ENCODE assay signal across 15 cellular contexts in genomic region chr22:38751066-38751421, GRCh38. TPM values are rescaled to one million over a fixed set of nuclear protein-coding genes. Genes with fewer than 3 reads are reported as not detected.
A peak's percentile ranks its signal among the peaks of the same experiment; 100 is the strongest.
DNase-seq lines count a peak whose midpoint lies in the region; ATAC-seq and TF ChIP-seq lines count a peak whose summit lies in the region.
"Had no signal": no experiment of that assay in that cellular context is flagged by ENCODE, and none has a peak within 500 bp of the region (broad histone marks: within the 10 kb centered on the region; RNA-seq: fewer than 3 reads in every experiment).

No MANE protein-coding gene starts in this region.

- POLR2A ChIA-PET in activated B cell treated with CpG ODN at 0.5 μM for 24 hours (lab: Charles Lee), result interaction anchor here (0.8 to 5.7 kb wide), 7 partner anchors 9 to 1293 kb away, joined by 3 to 37 read pairs (median 11); partner anchors contain the start of genes GTPBP1, RPL3 and TOMM22

- TF ChIP-seq POLR2A in esophagus squamous epithelium (IDR thresholded peaks at IDR 0.05), result no peak

- H3K36me3 ChIP-seq in esophagus squamous epithelium, result peaks cover 39 to 77% (median 53%) of the 10 kb centered on the region in 3 donors

- H3K9me3 Mint-ChIP-seq in activated CD4-positive, alpha-beta T cell treated with anti-CD3 and anti-CD28 coated beads, Interleukin-2, amount 10 ng/mL, durations not matched to agents 24 days and 14 days, result no peaks in the 10 kb centered on the region
- H3K9me3 Mint-ChIP-seq in activated B cell treated with CpG ODN at 0.5 μM for 24 hours, result no peaks in the 10 kb centered on the region
- H3K9me3 Mint-ChIP-seq in stimulated activated memory B cell treated with anti-CD40 and anti-IgM and Interleukin-4, amounts not matched to agents 10 μg/mL and 1 μg/mL and 100 μg/mL, for 72 hours, result no peaks in the 10 kb centered on the region
- H3K9me3 Mint-ChIP-seq: nephron progenitor cell had no signal

- peaks cover 45% of the 10 kb centered on the region for H3K4me1 Mint-ChIP-seq in activated CD4-positive, alpha-beta T cell treated with anti-CD3 and anti-CD28 coated beads, Interleukin-2, amount 10 ng/mL, durations not matched to agents 24 days and 14 days
- H3K4me1 Mint-ChIP-seq in activated B cell treated with CpG ODN at 0.5 μM for 24 hours, result peaks cover 53% of the 10 kb centered on the region
- H3K4me1 Mint-ChIP-seq in stimulated activated memory B cell treated with anti-CD40 and anti-IgM and Interleukin-4, amounts not matched to agents 10 μg/mL and 1 μg/mL and 100 μg/mL, for 72 hours, result peaks cover 63% of the 10 kb centered on the region

- peaks cover 43 to 81% (median 52%) of the 10 kb centered on the region in 3 donors for H3K4me1 ChIP-seq in esophagus squamous epithelium

- H3K27ac ChIP-seq in esophagus squamous epithelium, result peak overlapping the region; percentile 43 to 100 (median 69)
- H3K27ac ChIP-seq: A549, SK-N-MC had no signal

- H3K4me3 Mint-ChIP-seq in activated CD4-positive, alpha-beta T cell treated with anti-CD3 and anti-CD28 coated beads, Interleukin-2, amount 10 ng/mL, durations not matched to agents 24 days and 14 days, result peak overlapping the region; percentile 95
- peak overlapping the region; percentile 82 for H3K4me3 Mint-ChIP-seq in activated B cell treated with CpG ODN at 0.5 μM for 24 hours
- peak overlapping the region; percentile 82 for H3K4me3 Mint-ChIP-seq in stimulated activated memory B cell treated with anti-CD40 and anti-IgM and Interleukin-4, amounts not matched to agents 10 μg/mL and 1 μg/mL and 100 μg/mL, for 72 hours
- H3K4me3 Mint-ChIP-seq: nephron progenitor cell had no signal

- peak overlapping the region in 1 of 4 donors; percentile 28 for H3K4me3 ChIP-seq in esophagus squamous epithelium
- H3K4me3 ChIP-seq: A549, body of pancreas, SK-N-MC had no signal

- CTCF ChIA-PET in activated B cell treated with CpG ODN at 0.5 μM for 24 hours (lab: Charles Lee), result interaction anchor here (1.0 to 2.0 kb wide), 4 partner anchors 10 to 26 kb away, joined by 3 to 7 read pairs (median 5); no protein-coding TSS in a partner anchor

- WGBS in esophagus squamous epithelium, 2 donors, result 45% methylated on average over 2 of the region's 12 CpGs; no CpG with 5 or more reads in 1 of the 2 donors

- H3K27me3 ChIP-seq in esophagus squamous epithelium, result no peaks in the 10 kb centered on the region
- H3K27me3 ChIP-seq: body of pancreas had no signal

- no peaks in the 10 kb centered on the region for H3K27me3 Mint-ChIP-seq in activated CD4-positive, alpha-beta T cell treated with anti-CD3 and anti-CD28 coated beads, Interleukin-2, amount 10 ng/mL, durations not matched to agents 24 days and 14 days
- no peaks in the 10 kb centered on the region for H3K27me3 Mint-ChIP-seq in activated B cell treated with CpG ODN at 0.5 μM for 24 hours
- H3K27me3 Mint-ChIP-seq in stimulated activated memory B cell treated with anti-CD40 and anti-IgM and Interleukin-4, amounts not matched to agents 10 μg/mL and 1 μg/mL and 100 μg/mL, for 72 hours, result no peaks in the 10 kb centered on the region

- intact Hi-C loops in activated CD4-positive, alpha-beta T cell treated with anti-CD3 and anti-CD28 coated beads, Interleukin-2, amount 10 ng/mL, durations not matched to agents 24 days and 14 days (cut with micrococcal nuclease), result no loop called here
- intact Hi-C loops in activated B cell treated with CpG ODN at 0.5 μM for 24 hours (cut with micrococcal nuclease), result no loop called here
- intact Hi-C loops in esophagus squamous epithelium (cut with DNase I), result no loop called here

- ATAC-seq in activated B cell treated with CpG ODN at 0.5 μM for 24 hours (ENCODE audit: low read depth) (no peak), HG02588 (IDR thresholded peaks at IDR 0.05; ENCODE audit: unreplicated experiment) (no peak)
- no peak for ATAC-seq in stimulated activated memory B cell treated with anti-CD40 and anti-IgM and Interleukin-4, amounts not matched to agents 10 μg/mL and 1 μg/mL and 100 μg/mL, for 72 hours
- ATAC-seq: A549, body of pancreas had no signal

- DNase-seq in activated CD4-positive, alpha-beta T cell treated with anti-CD3 and anti-CD28 coated beads, Interleukin-2, amount 10 ng/mL, durations not matched to agents 24 days and 14 days, result no peak
- DNase-seq in activated CD4-positive, alpha-beta T cell treated with anti-CD3 and anti-CD28 coated beads for 48 hours, result no peak
- DNase-seq in activated B cell treated with CpG ODN at 0.5 μM for 24 hours, result no peak
- DNase-seq in esophagus squamous epithelium (lab: John Stamatoyannopoulos, UW), result no peak
- DNase-seq in HPDE6-E6E7 (ENCODE audit: extremely low spot score), result no peak
- no peak for DNase-seq in ureter (ENCODE audit: low spot score)
- DNase-seq: DMS79 treated with DMSO at 0.1 percent for 48 hours, NCI-H1092, NCI-H524 treated with DMSO at 0.1 percent for 48 hours, nephron progenitor cell had no signal

- no peaks in the 10 kb centered on the region for H3K9me3 ChIP-seq in esophagus squamous epithelium
- H3K9me3 ChIP-seq: A549, body of pancreas had no signal

- H3K27ac Mint-ChIP-seq in activated CD4-positive, alpha-beta T cell treated with anti-CD3 and anti-CD28 coated beads, Interleukin-2, amount 10 ng/mL, durations not matched to agents 24 days and 14 days, result peak overlapping the region; percentile 100
- H3K27ac Mint-ChIP-seq in activated B cell treated with CpG ODN at 0.5 μM for 24 hours, result peak overlapping the region; percentile 99
- H3K27ac Mint-ChIP-seq in stimulated activated memory B cell treated with anti-CD40 and anti-IgM and Interleukin-4, amounts not matched to agents 10 μg/mL and 1 μg/mL and 100 μg/mL, for 72 hours, result peak overlapping the region; percentile 99
- H3K27ac Mint-ChIP-seq: nephron progenitor cell had no signal

- H3K36me3 Mint-ChIP-seq in activated CD4-positive, alpha-beta T cell treated with anti-CD3 and anti-CD28 coated beads, Interleukin-2, amount 10 ng/mL, durations not matched to agents 24 days and 14 days (ENCODE audit: low read depth), result peaks cover 66% of the 10 kb centered on the region
- H3K36me3 Mint-ChIP-seq in activated B cell treated with CpG ODN at 0.5 μM for 24 hours (ENCODE audit: low read depth), result peaks cover 65% of the 10 kb centered on the region
- peaks cover 46% of the 10 kb centered on the region for H3K36me3 Mint-ChIP-seq in stimulated activated memory B cell treated with anti-CD40 and anti-IgM and Interleukin-4, amounts not matched to agents 10 μg/mL and 1 μg/mL and 100 μg/mL, for 72 hours

- TF ChIP-seq CTCF in activated B cell treated with CpG ODN at 0.5 μM for 24 hours (IDR thresholded peaks at IDR 0.05), result no peak
- no peak for TF ChIP-seq CTCF in esophagus squamous epithelium (IDR thresholded peaks at IDR 0.05)

RNA-seq across cellular contexts. Expression of gene SUN2, which starts 4.8 kb away (rescaled TPM):
- total RNA-seq in activated CD4-positive, alpha-beta T cell treated with anti-CD3 and anti-CD28 coated beads, Interleukin-2, amount 10 ng/mL, durations not matched to agents 24 days and 14 days, result 124 and 128 TPM in 2 replicates
- 122 and 146 TPM in 2 replicates for total RNA-seq in activated B cell treated with CpG ODN at 0.5 μM for 24 hours
- 100 to 1,000 TPM in 3 of 4 donors, 10 to 100 TPM in 1; 94.2 to 307 (median 191) TPM for total RNA-seq in esophagus squamous epithelium
- 186 TPM for total RNA-seq in ureter

RNA-seq across cellular contexts. Expression of gene DNAL4, which starts 42.9 kb away (rescaled TPM):
- total RNA-seq in activated CD4-positive, alpha-beta T cell treated with anti-CD3 and anti-CD28 coated beads, Interleukin-2, amount 10 ng/mL, durations not matched to agents 24 days and 14 days, result 5.5 and 6.3 TPM in 2 replicates
- total RNA-seq in activated B cell treated with CpG ODN at 0.5 μM for 24 hours (7.7 and 8.4 TPM in 2 replicates), esophagus squamous epithelium (10 to 100 TPM in 3 of 4 donors, 1 to 10 TPM in 1; 7.3 to 15.5 (median 13.7) TPM), ureter (27.3 TPM)

RNA-seq across cellular contexts. Expression of gene GTPBP1, which starts 45.3 kb away (rescaled TPM):
- total RNA-seq in activated CD4-positive, alpha-beta T cell treated with anti-CD3 and anti-CD28 coated beads, Interleukin-2, amount 10 ng/mL, durations not matched to agents 24 days and 14 days, result 102 and 103 TPM in 2 replicates
- total RNA-seq in activated B cell treated with CpG ODN at 0.5 μM for 24 hours, result 90.6 and 103 TPM in 2 replicates
- total RNA-seq in esophagus squamous epithelium, result 10 to 100 TPM; 15.3 to 37.4 (median 32.0) TPM
- total RNA-seq in ureter, result 72.0 TPM

RNA-seq across cellular contexts. Expression of gene JOSD1, which starts 50.3 kb away (rescaled TPM):
- total RNA-seq in activated CD4-positive, alpha-beta T cell treated with anti-CD3 and anti-CD28 coated beads, Interleukin-2, amount 10 ng/mL, durations not matched to agents 24 days and 14 days, result 90.4 and 93.8 TPM in 2 replicates
- total RNA-seq in activated B cell treated with CpG ODN at 0.5 μM for 24 hours, result 39.3 and 45.2 TPM in 2 replicates
- 10 to 100 TPM; 27.8 to 48.8 (median 33.1) TPM for total RNA-seq in esophagus squamous epithelium
- total RNA-seq in ureter, result 39.7 TPM
